Comparison of ENCODE assay signal across 8 cellular contexts in the genomic region with DNA sequence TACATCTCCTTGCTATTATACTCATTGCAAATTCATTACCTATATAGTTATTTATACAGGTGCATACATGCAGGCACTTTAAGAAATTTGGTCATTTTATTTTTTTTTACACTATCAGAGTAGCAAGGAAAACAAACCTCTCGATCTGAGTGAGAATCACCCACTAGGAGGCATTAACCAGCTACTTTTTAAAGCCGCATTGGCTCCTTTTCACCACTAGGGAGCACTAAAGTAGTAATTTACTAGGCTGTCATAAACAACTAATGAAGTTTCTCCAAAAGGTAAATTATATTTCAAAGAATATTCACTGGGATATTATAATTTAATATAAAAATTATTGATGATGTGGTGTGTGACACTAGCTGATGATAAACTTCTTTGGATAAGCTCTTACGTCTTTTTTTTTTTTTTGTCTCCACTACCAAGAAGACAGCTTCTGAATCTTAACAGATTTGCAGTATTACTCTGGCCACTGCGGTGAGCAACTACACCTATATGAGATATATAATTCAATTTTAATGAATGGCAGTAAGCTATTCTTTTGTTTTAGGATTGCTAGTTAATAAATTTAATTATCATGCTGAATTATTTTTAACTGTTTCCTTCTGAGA.
DNase-seq lines count a peak whose midpoint lies in the region; ATAC-seq and TF ChIP-seq lines count a peak whose summit lies in the region.

No MANE protein-coding gene starts in this region.

- ATAC-seq in activated T-cell treated with anti-CD3 and anti-CD28 coated beads, Interleukin-2, amount 50 U/mL, for 72 hours (replicated peaks in 1 of 2) = peak in 1 of 2 donors; percentile 27
- ATAC-seq in GM21723 (IDR thresholded peaks at IDR 0.05; ENCODE audit: unreplicated experiment) = peak; percentile 99
- ATAC-seq in IMR-90 (ENCODE audit: low read depth) = peak; percentile 69; the same call in 1 of the 2 replicates

- no peaks in the 10 kb centered on the region for H3K27me3 ChIP-seq in IMR-90 (ENCODE audit: control insufficient read depth, insufficient read depth, low read length)
- no peaks in the 10 kb centered on the region for H3K27me3 ChIP-seq in CD8-positive, alpha-beta memory T cell (ENCODE audit: insufficient read depth, low read length, poor library complexity, severe bottlenecking)

- no peak overlapping the region for H3K4ac ChIP-seq in IMR-90 (ENCODE audit: low read depth, low read length)

- CTCF ChIA-PET in IMR-90 (lab: Yijun Ruan, JAX) = interaction anchor here (0.6 to 2.4 kb wide), 13 partner anchors 10 to 665 kb away, joined by 3 to 22 read pairs (median 4); no protein-coding TSS in a partner anchor
- CTCF ChIA-PET in CD8-positive, alpha-beta memory T cell (lab: Charles Lee) = no interaction called here

- no peak overlapping the region for H3K27ac Mint-ChIP-seq in activated T-cell treated with anti-CD3 and anti-CD28 coated beads, Interleukin-2, amount 50 U/mL, for 72 hours
- no peak overlapping the region for H3K27ac Mint-ChIP-seq in activated T-cell treated with anti-CD3 and anti-CD28 coated beads, Interleukin-2, amount 50 U/mL, for 24 hours
- H3K27ac Mint-ChIP-seq in chondrocyte (ENCODE audit: unreplicated experiment) = no peak overlapping the region
- no peak overlapping the region for H3K27ac Mint-ChIP-seq in CD8-positive, alpha-beta memory T cell

- H2BK120ac ChIP-seq in IMR-90 (ENCODE audit: low read depth, low read length) = no peak overlapping the region

- dilution Hi-C loops in IMR-90 (cut with HindIII; ENCODE audit: low sequenced_read_pairs, unreplicated experiment) = no loop called here

- no CpG with 5 or more reads among the region's 4 CpGs for WGBS in IMR-90 (ENCODE audit: extremely low coverage in 2 of 2, insufficient read length in 1 of 2), 2 experiments

- no peak overlapping the region for H3K23ac ChIP-seq in IMR-90 (ENCODE audit: low read depth, low read length)

- in situ Hi-C loops in IMR-90 (cut with MboI; ENCODE audit: low sequenced_read_pairs) = loop anchor here (10.0 to 25.0 kb wide), 2 partner anchors 202 to 664 kb away; no protein-coding TSS in a partner anchor

- H2BK20ac ChIP-seq in IMR-90 (ENCODE audit: low read depth, low read length) = no peak overlapping the region

- H3K4me1 ChIP-seq in IMR-90 (ENCODE audit: control insufficient read depth, insufficient read depth, low read length) = no peaks in the 10 kb centered on the region
- no peaks in the 10 kb centered on the region for H3K4me1 ChIP-seq in CD8-positive, alpha-beta memory T cell (ENCODE audit: insufficient read depth, low read length)

- H3K27ac ChIP-seq in IMR-90 (ENCODE audit: insufficient read depth, low read length) = no peak overlapping the region
- no peak overlapping the region for H3K27ac ChIP-seq in CD8-positive, alpha-beta memory T cell (ENCODE audit: low read depth, low read length)

- intact Hi-C loops in IMR-90 (cut with micrococcal nuclease) = loop anchor here (1.0 to 5.0 kb wide), 4 partner anchors 199 to 666 kb away; no protein-coding TSS in a partner anchor

- H2AFZ ChIP-seq in IMR-90 (replicated peaks; ENCODE audit: low read length, poor library complexity) = no peak overlapping the region

- H3K4me3 ChIP-seq in IMR-90 (ENCODE audit: insufficient read depth, low read depth, low read length) = no peak overlapping the region
- no peak overlapping the region for H3K4me3 ChIP-seq in CD8-positive, alpha-beta memory T cell (ENCODE audit: low read length)

- no peak overlapping the region for H4K8ac ChIP-seq in IMR-90 (ENCODE audit: low read depth in 2 of 2, low read length in 2 of 2)

- H2AK5ac ChIP-seq in IMR-90 (ENCODE audit: low read depth, low read length) = no peak overlapping the region

- H4K91ac ChIP-seq in IMR-90 (ENCODE audit: insufficient read depth, low read depth, low read length) = no peak overlapping the region

- no peaks in the 10 kb centered on the region for H3K4me1 Mint-ChIP-seq in activated T-cell treated with anti-CD3 and anti-CD28 coated beads, Interleukin-2, amount 50 U/mL, for 72 hours (ENCODE audit: low read depth)
- no peaks in the 10 kb centered on the region for H3K4me1 Mint-ChIP-seq in activated T-cell treated with anti-CD3 and anti-CD28 coated beads, Interleukin-2, amount 50 U/mL, for 24 hours (ENCODE audit: low read depth)
- peaks cover 26% of the 10 kb centered on the region for H3K4me1 Mint-ChIP-seq in chondrocyte (ENCODE audit: low read depth)
- H3K4me1 Mint-ChIP-seq in CD8-positive, alpha-beta memory T cell = no peaks in the 10 kb centered on the region

- no peak overlapping the region for H2BK15ac ChIP-seq in IMR-90 (ENCODE audit: low read depth, low read length)

- H3K79me1 ChIP-seq in IMR-90 (ENCODE audit: low read depth in 1 of 2, low read length in 2 of 2) = no peaks in the 10 kb centered on the region

- no peak overlapping the region for H3K56ac ChIP-seq in IMR-90 (ENCODE audit: extremely low read depth, insufficient read depth, low read length)

- peak; percentile 98 for TF ChIP-seq CTCF in IMR-90 (conservative IDR thresholded peaks at IDR 0.05; ENCODE audit: low read depth, low read length)
- TF ChIP-seq CTCF in chondrocyte (IDR thresholded peaks at IDR 0.05) = peak; percentile 100

- H2AK9ac ChIP-seq in IMR-90 (replicated peaks; ENCODE audit: low read depth, low read length, poor library complexity) = no peak overlapping the region

- POLR2A ChIA-PET in IMR-90 (lab: Charles Lee; ENCODE audit: unreplicated experiment) = no interaction called here
- POLR2A ChIA-PET in CD8-positive, alpha-beta memory T cell (lab: Charles Lee) = no interaction called here

- no peak overlapping the region for H3K18ac ChIP-seq in IMR-90 (ENCODE audit: low read depth, low read length)

- no peak overlapping the region for H3K4me2 ChIP-seq in IMR-90 (ENCODE audit: low read depth, low read length)

- no peaks in the 10 kb centered on the region for H3K36me3 Mint-ChIP-seq in activated T-cell treated with anti-CD3 and anti-CD28 coated beads, Interleukin-2, amount 50 U/mL, for 72 hours (ENCODE audit: insufficient read depth in 2 of 2)
- no peaks in the 10 kb centered on the region for H3K36me3 Mint-ChIP-seq in activated T-cell treated with anti-CD3 and anti-CD28 coated beads, Interleukin-2, amount 50 U/mL, for 24 hours (ENCODE audit: low read depth)
- H3K36me3 Mint-ChIP-seq in chondrocyte (ENCODE audit: low read depth) = no peaks in the 10 kb centered on the region
- no peaks in the 10 kb centered on the region for H3K36me3 Mint-ChIP-seq in CD8-positive, alpha-beta memory T cell

- no peak overlapping the region for H4K5ac ChIP-seq in IMR-90 (ENCODE audit: low read depth, low read length)

- no peaks in the 10 kb centered on the region for H3K36me3 ChIP-seq in IMR-90 (ENCODE audit: control insufficient read depth, insufficient read depth, low read length)
- no peaks in the 10 kb centered on the region for H3K36me3 ChIP-seq in CD8-positive, alpha-beta memory T cell (ENCODE audit: insufficient read depth, low read length)

- no peaks in the 10 kb centered on the region for H3K27me3 Mint-ChIP-seq in activated T-cell treated with anti-CD3 and anti-CD28 coated beads, Interleukin-2, amount 50 U/mL, for 72 hours (ENCODE audit: low read depth)
- H3K27me3 Mint-ChIP-seq in activated T-cell treated with anti-CD3 and anti-CD28 coated beads, Interleukin-2, amount 50 U/mL, for 24 hours = no peaks in the 10 kb centered on the region
- H3K27me3 Mint-ChIP-seq in chondrocyte (ENCODE audit: low read depth) = no peaks in the 10 kb centered on the region
- H3K27me3 Mint-ChIP-seq in CD8-positive, alpha-beta memory T cell = no peaks in the 10 kb centered on the region

- no TSS peak for BruUV-seq in IMR-90 (replicated peaks; lab: Mats Ljungman, UMichigan)

- H4K20me1 ChIP-seq in IMR-90 (ENCODE audit: insufficient read depth, low read length) = no peaks in the 10 kb centered on the region

- no peak overlapping the region for H2BK5ac ChIP-seq in IMR-90 (ENCODE audit: low read depth, low read length, poor library complexity, severe bottlenecking)

- no peaks in the 10 kb centered on the region for H3K9me3 ChIP-seq in IMR-90 (ENCODE audit: control insufficient read depth, insufficient read depth, low read length)
- no peaks in the 10 kb centered on the region for H3K9me3 ChIP-seq in CD8-positive, alpha-beta memory T cell (ENCODE audit: low read length)

- H3K9me3 Mint-ChIP-seq in activated T-cell treated with anti-CD3 and anti-CD28 coated beads, Interleukin-2, amount 50 U/mL, for 72 hours = no peaks in the 10 kb centered on the region
- peaks cover 6% of the 10 kb centered on the region for H3K9me3 Mint-ChIP-seq in activated T-cell treated with anti-CD3 and anti-CD28 coated beads, Interleukin-2, amount 50 U/mL, for 24 hours
- no peaks in the 10 kb centered on the region for H3K9me3 Mint-ChIP-seq in chondrocyte (ENCODE audit: low read depth)
- H3K9me3 Mint-ChIP-seq in CD8-positive, alpha-beta memory T cell = peaks cover 0 to 7% (median 4%) of the 10 kb centered on the region in 5 donors

- peak; percentile 5 to 11 for DNase-seq in activated T-cell treated with anti-CD3 and anti-CD28 coated beads, Interleukin-2, amount 50 U/mL, for 72 hours
- no peak for DNase-seq in activated T-cell treated with anti-CD3 and anti-CD28 coated beads, Interleukin-2, amount 50 U/mL, for 24 hours
- peak; percentile 53 for DNase-seq in IMR-90
- peak; percentile 3 for DNase-seq in NOMO-1 treated with dmso at 0.1 percent for 144 hours (lab: John Stamatoyannopoulos, UW; ENCODE audit: unreplicated experiment)
- DNase-seq in chondrocyte (ENCODE audit: low spot score) = no peak
- DNase-seq in lung microvascular endothelial cell (ENCODE audit: low read depth in 2 of 2) = peak; percentile 61 to 69
- no peak for DNase-seq in CD8-positive, alpha-beta memory T cell

- no peak overlapping the region for H3K4me3 Mint-ChIP-seq in activated T-cell treated with anti-CD3 and anti-CD28 coated beads, Interleukin-2, amount 50 U/mL, for 72 hours
- H3K4me3 Mint-ChIP-seq in activated T-cell treated with anti-CD3 and anti-CD28 coated beads, Interleukin-2, amount 50 U/mL, for 24 hours = no peak overlapping the region
- no peak overlapping the region for H3K4me3 Mint-ChIP-seq in chondrocyte (ENCODE audit: unreplicated experiment)
- no peak overlapping the region for H3K4me3 Mint-ChIP-seq in CD8-positive, alpha-beta memory T cell

- peak; percentile 62 for TF ChIP-seq RAD21 in IMR-90 (IDR thresholded peaks at IDR 0.05; ENCODE audit: low read length)

- H3K9me1 ChIP-seq in IMR-90 (ENCODE audit: insufficient read depth, low read length) = no peaks in the 10 kb centered on the region

- TF ChIP-seq POLR2A in IMR-90 (IDR thresholded peaks at IDR 0.05; ENCODE audit: low read depth, low read length) = no peak

- no peak overlapping the region for H3K14ac ChIP-seq in IMR-90 (replicated peaks; ENCODE audit: low read depth, low read length)

- no peak overlapping the region for H3K9ac ChIP-seq in IMR-90 (ENCODE audit: low read depth, low read length)

Comparison
In these comparisons a context has a peak if more than half of its experiments do, and no peak if none do; other contexts are left out.
1. DNase-seq: peak in activated T-cell treated with anti-CD3 and anti-CD28 coated beads, Interleukin-2, amount 50 U/mL, for 72 hours (2 of 2), IMR-90 (single experiment), NOMO-1 treated with dmso at 0.1 percent for 144 hours (single experiment) and lung microvascular endothelial cell (2 of 2); none in activated T-cell treated with anti-CD3 and anti-CD28 coated beads, Interleukin-2, amount 50 U/mL, for 24 hours (single experiment), chondrocyte (single experiment) and CD8-positive, alpha-beta memory T cell (0 of 5).